Comparison of ENCODE assay signal across 9 cellular contexts in the genomic region with DNA sequence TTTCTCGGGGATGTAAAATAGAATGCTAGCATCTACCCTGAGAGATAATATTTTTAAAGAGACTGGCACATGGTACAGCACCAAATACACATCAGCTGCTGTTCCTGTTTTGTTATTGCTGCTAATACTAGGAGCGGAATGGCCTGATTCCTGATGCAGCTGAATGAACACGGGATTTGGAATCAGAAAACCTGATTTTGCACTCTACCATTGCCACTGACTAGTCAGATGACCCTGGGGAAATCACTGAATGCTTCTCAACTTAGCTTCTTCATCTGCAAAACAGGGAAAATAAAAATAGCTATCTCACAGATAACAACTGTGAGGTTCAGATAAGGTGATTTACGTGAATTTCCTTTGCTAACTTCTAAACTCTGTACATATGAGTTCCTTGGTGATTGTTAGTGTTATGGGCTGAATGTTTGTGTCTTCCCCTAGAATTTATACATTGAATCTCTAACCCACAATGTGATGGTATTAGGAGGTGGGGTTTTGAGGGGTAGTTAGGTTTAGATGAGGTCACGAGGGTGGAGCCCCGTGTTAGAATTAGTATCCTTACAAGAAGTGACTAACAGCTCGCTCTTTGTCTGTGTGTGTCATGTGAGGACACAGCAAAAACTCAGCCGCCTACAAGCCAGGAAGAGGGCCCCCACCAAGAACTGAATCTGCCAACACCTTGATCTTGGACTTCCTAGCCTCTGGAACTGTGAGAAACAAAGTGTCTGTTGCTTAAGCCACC. TPM values are rescaled to one million over a fixed set of nuclear protein-coding genes. Genes with fewer than 3 reads are reported as not detected.
DNase-seq lines count a peak whose midpoint lies in the region; ATAC-seq and TF ChIP-seq lines count a peak whose summit lies in the region.
"Had no signal": no experiment of that assay in that cellular context is flagged by ENCODE, and none has a peak within 500 bp of the region (broad histone marks: within the 10 kb centered on the region; RNA-seq: fewer than 3 reads in every experiment).

No MANE protein-coding gene starts in this region.

- WGBS in mesendoderm (ENCODE audit: extremely low coverage, insufficient coverage, low lambda C conversion rate): no CpG with 5 or more reads among the region's 8 CpGs

- intact Hi-C loops in CD8-positive, alpha-beta T cell (cut with DNase I, micrococcal nuclease): loop anchor here (1.0 to 10.0 kb wide), 5 partner anchors 9 to 476 kb away; a partner anchor contains a TSS

- POLR2A ChIA-PET in CD8-positive, alpha-beta T cell (lab: Charles Lee): interaction anchor here (0.6 to 11.7 kb wide), 18 partner anchors 8 to 924 kb away, joined by 3 to 285 read pairs (median 6); a partner anchor contains a TSS
- POLR2A ChIA-PET in activated CD8-positive, alpha-beta T cell treated with anti-CD3 and anti-CD28 coated beads, Interleukin-2, amount 10 ng/mL, durations not matched to agents 7 days and 5 days (lab: Charles Lee): interaction anchor here (0.6 to 10.5 kb wide), 14 partner anchors 8 to 338 kb away, joined by 3 to 201 read pairs (median 5); a partner anchor contains a TSS

- H3K4me1 ChIP-seq in CD8-positive, alpha-beta T cell (ENCODE audit: insufficient read depth, low read length): peaks cover 99% of the 10 kb centered on the region
- peaks cover 2% of the 10 kb centered on the region for H3K4me1 ChIP-seq in mesendoderm (ENCODE audit: control insufficient read depth, low read depth, low read length)

- H3K18ac ChIP-seq in mesendoderm (ENCODE audit: low read length): no peak overlapping the region

- peak overlapping the region; percentile 100 for H3K27ac Mint-ChIP-seq in CD8-positive, alpha-beta T cell
- peak overlapping the region; percentile 92 for H3K27ac Mint-ChIP-seq in activated CD8-positive, alpha-beta T cell treated with anti-CD3 and anti-CD28 coated beads, Interleukin-2, amount 10 ng/mL, durations not matched to agents 7 days and 5 days
- H3K27ac Mint-ChIP-seq in central memory CD8-positive, alpha-beta T cell (ENCODE audit: low read depth): peak overlapping the region; percentile 98

- no peak for TF ChIP-seq CTCF in CD8-positive, alpha-beta T cell (IDR thresholded peaks at IDR 0.05)

- no peaks in the 10 kb centered on the region for H3K79me1 ChIP-seq in mesendoderm (ENCODE audit: low read length)

- H3K4me3 ChIP-seq in CD8-positive, alpha-beta T cell (ENCODE audit: low read depth, low read length): peak overlapping the region; percentile 53
- no peak overlapping the region for H3K4me3 ChIP-seq in mesendoderm (ENCODE audit: low read length)

- CTCF ChIA-PET in CD8-positive, alpha-beta T cell (lab: Charles Lee): interaction anchor here (1.3 to 20.9 kb wide), 8 partner anchors 9 to 155 kb away, joined by 3 to 401 read pairs (median 8); a partner anchor contains a TSS
- CTCF ChIA-PET in activated CD8-positive, alpha-beta T cell treated with anti-CD3 and anti-CD28 coated beads, Interleukin-2, amount 10 ng/mL, durations not matched to agents 7 days and 5 days (lab: Charles Lee): interaction anchor here (0.8 to 5.3 kb wide), 18 partner anchors 11 to 236 kb away, joined by 3 to 82 read pairs (median 4); a partner anchor contains a TSS

- no peak overlapping the region for H3K23ac ChIP-seq in mesendoderm (ENCODE audit: low read length)

- peaks cover 95% of the 10 kb centered on the region for H3K4me1 Mint-ChIP-seq in CD8-positive, alpha-beta T cell (ENCODE audit: low read depth)
- H3K4me1 Mint-ChIP-seq in activated CD8-positive, alpha-beta T cell treated with anti-CD3 and anti-CD28 coated beads, Interleukin-2, amount 10 ng/mL, durations not matched to agents 7 days and 5 days (ENCODE audit: low read depth): peaks cover 93% of the 10 kb centered on the region
- peaks cover 86% of the 10 kb centered on the region for H3K4me1 Mint-ChIP-seq in central memory CD8-positive, alpha-beta T cell

- H2AK5ac ChIP-seq in mesendoderm (ENCODE audit: low read length): no peak overlapping the region

- no peaks in the 10 kb centered on the region for H3K27me3 ChIP-seq in CD8-positive, alpha-beta T cell (ENCODE audit: insufficient read depth, low read length)
- H3K27me3 ChIP-seq in mesendoderm (ENCODE audit: insufficient read depth, low read length, poor library complexity): no peaks in the 10 kb centered on the region

- ATAC-seq in CD8-positive, alpha-beta T cell: peak; percentile 60
- peak; percentile 37 for ATAC-seq in activated CD8-positive, alpha-beta T cell treated with anti-CD3 and anti-CD28 coated beads, Interleukin-2, amount 10 ng/mL, durations not matched to agents 7 days and 5 days
- ATAC-seq in central memory CD8-positive, alpha-beta T cell (replicated peaks; ENCODE audit: extremely low read depth, poor library complexity, severe bottlenecking): peak; percentile 66
- ATAC-seq in GM21528 (IDR thresholded peaks at IDR 0.05; ENCODE audit: low FRiP score, unreplicated experiment): no peak
- ATAC-seq in HG03457 (IDR thresholded peaks at IDR 0.05; ENCODE audit: unreplicated experiment): no peak

- H2BK120ac ChIP-seq in mesendoderm (ENCODE audit: low read depth, low read length): no peak overlapping the region

- H3K4ac ChIP-seq in mesendoderm (ENCODE audit: low read depth, low read length): no peak overlapping the region

- no peak overlapping the region for H3K56ac ChIP-seq in mesendoderm (ENCODE audit: low read length)

- no peak overlapping the region for H2BK15ac ChIP-seq in mesendoderm (replicated peaks; ENCODE audit: low read depth)

- no peaks in the 10 kb centered on the region for H3K36me3 Mint-ChIP-seq in CD8-positive, alpha-beta T cell
- peaks cover 21% of the 10 kb centered on the region for H3K36me3 Mint-ChIP-seq in activated CD8-positive, alpha-beta T cell treated with anti-CD3 and anti-CD28 coated beads, Interleukin-2, amount 10 ng/mL, durations not matched to agents 7 days and 5 days (ENCODE audit: low read depth)
- H3K36me3 Mint-ChIP-seq in central memory CD8-positive, alpha-beta T cell (ENCODE audit: insufficient read depth): peaks cover 21% of the 10 kb centered on the region

- no peaks in the 10 kb centered on the region for H3K27me3 Mint-ChIP-seq in CD8-positive, alpha-beta T cell (ENCODE audit: low read depth)
- H3K27me3 Mint-ChIP-seq in activated CD8-positive, alpha-beta T cell treated with anti-CD3 and anti-CD28 coated beads, Interleukin-2, amount 10 ng/mL, durations not matched to agents 7 days and 5 days (ENCODE audit: low read depth): no peaks in the 10 kb centered on the region
- H3K27me3 Mint-ChIP-seq in central memory CD8-positive, alpha-beta T cell: no peaks in the 10 kb centered on the region

- DNase-seq in CD8-positive, alpha-beta T cell: peak; percentile 53 to 87 (median 70)
- DNase-seq in activated CD8-positive, alpha-beta T cell treated with anti-CD3 and anti-CD28 coated beads, Interleukin-2, amount 10 ng/mL, durations not matched to agents 7 days and 5 days: peak; percentile 76
- DNase-seq in central memory CD8-positive, alpha-beta T cell (ENCODE audit: low spot score in 2 of 2): peak; percentile 38 to 74
- DNase-seq in stimulated activated CD4-positive, alpha-beta T cell treated with anti-CD3 and anti-CD28 coated beads, Interleukin-12 subunit alpha, Interleukin-12 subunit beta, amount 100 ng/mL, for 4 hours: peak; percentile 50
- no peak for DNase-seq in mesendoderm
- DNase-seq in NOMO-1 treated with DMSO at 0.1 percent for 48 hours (lab: John Stamatoyannopoulos, UW; ENCODE audit: unreplicated experiment): no peak
- DNase-seq: NCI-H774 had no signal

- no peaks in the 10 kb centered on the region for H3K79me2 ChIP-seq in mesendoderm (ENCODE audit: control insufficient read depth, insufficient read depth, low read length)

- peak overlapping the region; percentile 70 for H3K27ac ChIP-seq in CD8-positive, alpha-beta T cell (ENCODE audit: low read depth, low read length)
- H3K27ac ChIP-seq in mesendoderm (ENCODE audit: low read depth, low read length): no peak overlapping the region

- H3K4me2 ChIP-seq in mesendoderm (ENCODE audit: low read length): no peak overlapping the region

- H3K4me3 Mint-ChIP-seq in CD8-positive, alpha-beta T cell: peak overlapping the region; percentile 83
- peak overlapping the region; percentile 71 for H3K4me3 Mint-ChIP-seq in activated CD8-positive, alpha-beta T cell treated with anti-CD3 and anti-CD28 coated beads, Interleukin-2, amount 10 ng/mL, durations not matched to agents 7 days and 5 days
- peak overlapping the region; percentile 85 for H3K4me3 Mint-ChIP-seq in central memory CD8-positive, alpha-beta T cell

- H3K36me3 ChIP-seq in CD8-positive, alpha-beta T cell (ENCODE audit: insufficient read depth, low read length): no peaks in the 10 kb centered on the region
- H3K36me3 ChIP-seq in mesendoderm (ENCODE audit: control insufficient read depth, insufficient read depth, low read length): no peaks in the 10 kb centered on the region

- H4K8ac ChIP-seq in mesendoderm (ENCODE audit: low read depth, low read length): no peak overlapping the region

- no peak overlapping the region for H2BK5ac ChIP-seq in mesendoderm (ENCODE audit: low read length)

- no peaks in the 10 kb centered on the region for H3K9me3 ChIP-seq in CD8-positive, alpha-beta T cell (ENCODE audit: low read length)

- no peak overlapping the region for H3K9ac ChIP-seq in mesendoderm (ENCODE audit: low read length)

- H4K5ac ChIP-seq in mesendoderm (ENCODE audit: low read length): no peak overlapping the region

- no peaks in the 10 kb centered on the region for H3K9me3 Mint-ChIP-seq in CD8-positive, alpha-beta T cell
- H3K9me3 Mint-ChIP-seq in activated CD8-positive, alpha-beta T cell treated with anti-CD3 and anti-CD28 coated beads, Interleukin-2, amount 10 ng/mL, durations not matched to agents 7 days and 5 days (ENCODE audit: insufficient read depth): no peaks in the 10 kb centered on the region
- H3K9me3 Mint-ChIP-seq in central memory CD8-positive, alpha-beta T cell: no peaks in the 10 kb centered on the region

RNA-seq across cellular contexts. Expression of a gene that starts 24.9 kb away (rescaled TPM):
- total RNA-seq in CD8-positive, alpha-beta T cell: 10 to 100 TPM; 24.0 to 26.7 TPM
- total RNA-seq in activated CD8-positive, alpha-beta T cell treated with anti-CD3 and anti-CD28 coated beads, Interleukin-2, amount 10 ng/mL, durations not matched to agents 7 days and 5 days: 10 to 100 TPM; 32.9 to 35.0 TPM
- polyA plus RNA-seq in mesendoderm (2013, experiment 1 of 2): 1.5 TPM
- 1.4 TPM for polyA plus RNA-seq in mesendoderm (2013, experiment 2 of 2)

Comparison
In these comparisons a context has a peak if more than half of its experiments do, and no peak if none do; other contexts are left out.
1. ATAC-seq: peak in CD8-positive, alpha-beta T cell (single experiment), activated CD8-positive, alpha-beta T cell treated with anti-CD3 and anti-CD28 coated beads, Interleukin-2, amount 10 ng/mL, durations not matched to agents 7 days and 5 days (single experiment) and central memory CD8-positive, alpha-beta T cell (single experiment); none in GM21528 (single experiment) and HG03457 (single experiment).
2. DNase-seq: peak in CD8-positive, alpha-beta T cell (7 of 7), activated CD8-positive, alpha-beta T cell treated with anti-CD3 and anti-CD28 coated beads, Interleukin-2, amount 10 ng/mL, durations not matched to agents 7 days and 5 days (single experiment), central memory CD8-positive, alpha-beta T cell (2 of 2) and stimulated activated CD4-positive, alpha-beta T cell treated with anti-CD3 and anti-CD28 coated beads, Interleukin-12 subunit alpha, Interleukin-12 subunit beta, amount 100 ng/mL, for 4 hours (single experiment); none in mesendoderm (single experiment) and NOMO-1 treated with DMSO at 0.1 percent for 48 hours (single experiment).
3. Peak in every context shown above with its lines, with median percentiles within 50 percentile points of each other: H3K27ac Mint-ChIP-seq and H3K4me3 Mint-ChIP-seq.